In genomic region chr11:28169816-28170215, GRCh38 we compare ENCODE assay signal across 14 cellular contexts.
DNase-seq lines count a peak whose midpoint lies in the region; ATAC-seq, FAIRE-seq and TF ChIP-seq lines count a peak whose summit lies in the region.
"Had no signal": no experiment of that assay in that cellular context is flagged by ENCODE, and none has a peak within 500 bp of the region (broad histone marks: within the 10 kb centered on the region; RNA-seq: fewer than 3 reads in every experiment).

No MANE protein-coding gene starts in this region.

- no peaks in the 10 kb centered on the region; the same call in 1 of the 3 replicates for H3K9me3 ChIP-seq in GM12878 (replicated peaks; ENCODE audit: control insufficient read depth, insufficient read depth, low read length)
- H3K9me3 ChIP-seq: esophagus muscularis mucosa had no signal

- no peak for TF ChIP-seq POLR2A in GM12878 (IDR thresholded peaks at IDR 0.05; ENCODE audit: low read depth, low read length)

- DNase-seq in GM18507 (ENCODE audit: extremely low spot score, insufficient read length, low read depth) (no peak), GM12878 (ENCODE audit: low read depth, low spot score) (no peak), non-pigmented ciliary epithelial cell (ENCODE audit: low read depth) (peak; percentile 37), dedifferentiated amniotic fluid mesenchymal stem cell (ENCODE audit: extremely low spot score) (no peak), NOMO-1 (lab: John Stamatoyannopoulos, UW; ENCODE audit: unreplicated experiment in 2 of 2) (no peak), SKM-1 treated with dmso at 0.1 percent for 144 hours (lab: John Stamatoyannopoulos, UW; ENCODE audit: unreplicated experiment) (no peak)
- DNase-seq: activated CD4-positive, alpha-beta T cell treated with anti-CD3 and anti-CD28 coated beads, Interleukin-2, amount 50 U/mL, for 1 hour; CD8-positive, alpha-beta T cell; NCI-H2081; T-cell had no signal

- in situ Hi-C loops in GM12878 (cut with MboI), result no loop called here

- H3K9ac ChIP-seq in GM12878 (ENCODE audit: control insufficient read depth, insufficient read depth, low read length), result no peak overlapping the region

- no peak for TF ChIP-seq EP300 in GM12878 (IDR thresholded peaks at IDR 0.05; ENCODE audit: borderline replicate concordance in 1 of 2, control insufficient read depth in 1 of 2, low read depth in 2 of 2, low read length in 2 of 2)

- H3K4me3 ChIP-seq in GM12878, result no peak overlapping the region
- H3K4me3 ChIP-seq: esophagus muscularis mucosa, right atrium auricular region had no signal

- FAIRE-seq in GM18507 (lab: Jason Lieb, UNC) (peak; percentile 51), GM12878 (lab: Jason Lieb, UNC) (no peak)

- H4K20me1 ChIP-seq in GM12878 (ENCODE audit: control insufficient read depth, insufficient read depth), result no peaks in the 10 kb centered on the region

- RAD21 ChIA-PET in GM12878 (lab: Charles Lee; ENCODE audit: unreplicated experiment), result no interaction called here

- H3K79me2 ChIP-seq in GM12878 (ENCODE audit: control insufficient read depth, insufficient read depth, low read length), result no peaks in the 10 kb centered on the region

- CTCF ChIA-PET in GM12878 (lab: Yijun Ruan, JAX), result no interaction called here

- POLR2A ChIA-PET in GM12878 (lab: Charles Lee), result no interaction called here

- SMC1A ChIA-PET in GM12878 (lab: Charles Lee; ENCODE audit: uncharacterized antibody, unreplicated experiment), result interaction anchor here (1.0 kb wide), 1 partner anchor 25 kb away, joined by 3 read pairs; no protein-coding TSS in a partner anchor

- no peak overlapping the region for H3K27ac ChIP-seq in GM12878 (ENCODE audit: control insufficient read depth, insufficient read depth)
- H3K27ac ChIP-seq: esophagus muscularis mucosa, right atrium auricular region had no signal

- TF ChIP-seq CTCF in GM12878 (IDR thresholded peaks at IDR 0.05 in 2 of 3, conservative IDR thresholded peaks at IDR 0.05 in 1 of 3; ENCODE audit: control insufficient read depth in 2 of 3, extremely low read depth in 1 of 3, insufficient read depth in 1 of 3, low read depth in 3 of 3, low read length in 3 of 3), result no peak

- H3K36me3 ChIP-seq in GM12878 (ENCODE audit: control insufficient read depth in 2 of 2, insufficient read depth in 2 of 2, low read length in 1 of 2), result 0 out of 4 replicates have a peak, but pooled peaks cover 0 to 3% of the 10 kb centered on the region in 2 experiments
- H3K36me3 ChIP-seq: right atrium auricular region had no signal

- no peak for TF ChIP-seq RAD21 in GM12878 (IDR thresholded peaks at IDR 0.05; ENCODE audit: insufficient read depth, low read depth, low read length)

- no peak overlapping the region for H3K4me2 ChIP-seq in GM12878 (ENCODE audit: control insufficient read depth, insufficient read depth)

- no peaks in the 10 kb centered on the region for H3K27me3 ChIP-seq in GM12878 (replicated peaks in 1 of 2; ENCODE audit: control insufficient read depth in 2 of 2, insufficient read depth in 2 of 2, low read length in 1 of 2)
- H3K27me3 ChIP-seq: esophagus muscularis mucosa, right atrium auricular region had no signal

- 95% methylated on average over 1 of the region's 1 CpG for WGBS in GM12878 (ENCODE audit: insufficient coverage, insufficient replicate concordance, low lambda C conversion rate, missing lambda C conversion rate)

- ATAC-seq in HG03469 (IDR thresholded peaks at IDR 0.05; ENCODE audit: unreplicated experiment) (peak; percentile 58), GM12878 (peak; percentile 27; the same call in 1 of the 3 replicates), GM19395 (IDR thresholded peaks at IDR 0.05; ENCODE audit: unreplicated experiment) (no peak)
- ATAC-seq: CD8-positive, alpha-beta T cell; T-cell had no signal

- intact Hi-C loops in GM12878 (cut with micrococcal nuclease; ENCODE audit: unreplicated experiment), result no loop called here

- no TSS peak for BruUV-seq in GM12878 (replicated peaks; lab: Mats Ljungman, UMichigan)

- H3K4me1 ChIP-seq in GM12878 (ENCODE audit: control insufficient read depth, insufficient read depth, low read length), result no peaks in the 10 kb centered on the region
- H3K4me1 ChIP-seq: esophagus muscularis mucosa, right atrium auricular region had no signal

- no peak overlapping the region for H2AFZ ChIP-seq in GM12878 (ENCODE audit: control insufficient read depth, low read depth, low read length)

TF ChIP-seq in GM12878, 131 proteins besides CTCF, POLR2A, EP300 and RAD21 (continues in another document):
- no peak for TF ChIP-seq MEF2A (IDR thresholded peaks at IDR 0.05; ENCODE audit: insufficient read depth, low read depth, low read length)
- no peak for TF ChIP-seq PAX5 (IDR thresholded peaks at IDR 0.05; ENCODE audit: borderline replicate concordance, low read depth, low read length)
- no peak for TF ChIP-seq FOXM1 (IDR thresholded peaks at IDR 0.05; ENCODE audit: low read depth, low read length)
- no peak for TF ChIP-seq ZNF687 (IDR thresholded peaks at IDR 0.05)
- TF ChIP-seq USF2 (IDR thresholded peaks at IDR 0.05; ENCODE audit: borderline replicate concordance, low read depth, low read length), result no peak
- no peak for TF ChIP-seq MAX (IDR thresholded peaks at IDR 0.05; ENCODE audit: low read depth, low read length)
- TF ChIP-seq HSF1 (IDR thresholded peaks at IDR 0.05; ENCODE audit: low read depth, low read length), result no peak
- TF ChIP-seq CREB1 (IDR thresholded peaks at IDR 0.05; ENCODE audit: low read depth), result no peak
